ENCODE assay signal across 10 cellular contexts in genomic region chr12:54195736-54196347, GRCh38. TPM values are rescaled to one million over a fixed set of nuclear protein-coding genes. Genes with fewer than 3 reads are reported as not detected.
DNase-seq lines count a peak whose midpoint lies in the region; ATAC-seq, FAIRE-seq and TF ChIP-seq lines count a peak whose summit lies in the region.
"Had no signal": no experiment of that assay in that cellular context is flagged by ENCODE, and none has a peak within 500 bp of the region (broad histone marks: within the 10 kb centered on the region; RNA-seq: fewer than 3 reads in every experiment).

No MANE protein-coding gene starts in this region.

- H3K4me3 Mint-ChIP-seq in brain, result peak overlapping the region in 3 of 5 experiments; percentile 12 to 59 (median 50)
- no peak overlapping the region for H3K4me3 Mint-ChIP-seq in activated T-helper 17 cell treated with anti-CD3 and anti-CD28 coated beads, Interleukin-2, amount 50 U/mL, for 72 hours

- peak overlapping the region in 3 of 5 experiments; percentile 78 to 82 (median 80) for H3K27ac Mint-ChIP-seq in brain
- no peak overlapping the region for H3K27ac Mint-ChIP-seq in activated T-helper 17 cell treated with anti-CD3 and anti-CD28 coated beads, Interleukin-2, amount 50 U/mL, for 72 hours

- H3K4me1 ChIP-seq in neutrophil (ENCODE audit: control insufficient read depth in 1 of 2, insufficient read depth in 1 of 2, low read depth in 1 of 2, low read length in 1 of 2), result peaks cover 48 to 49% of the 10 kb centered on the region in 2 experiments

- DNase-seq in GF-D8 (lab: John Stamatoyannopoulos, UW), result peak; percentile 79
- DNase-seq in NCI-H82 (lab: John Stamatoyannopoulos, UW), result peak; percentile 87
- no peak for DNase-seq in NCI-H2107 treated with DMSO at 0.1 percent for 48 hours (lab: John Stamatoyannopoulos, UW; ENCODE audit: unreplicated experiment)
- DNase-seq in pons (ENCODE audit: low spot score), result no peak
- DNase-seq in GM12892 (ENCODE audit: insufficient read length), result no peak
- DNase-seq: effector memory CD4-positive, alpha-beta T cell had no signal

- peaks cover 4% of the 10 kb centered on the region for H3K27me3 ChIP-seq in neutrophil

- H3K4me1 Mint-ChIP-seq in brain, result peaks cover 49% of the 10 kb centered on the region
- no peaks in the 10 kb centered on the region for H3K4me1 Mint-ChIP-seq in activated T-helper 17 cell treated with anti-CD3 and anti-CD28 coated beads, Interleukin-2, amount 50 U/mL, for 72 hours

- H3K9me3 ChIP-seq in neutrophil, result no peaks in the 10 kb centered on the region

- peak overlapping the region; percentile 57 to 73 for H3K4me3 ChIP-seq in neutrophil (ENCODE audit: low read depth in 1 of 2, low read length in 1 of 2)

- H3K27ac ChIP-seq in neutrophil, result peak overlapping the region; percentile 95

- peaks cover 0 to 19% (median 3%) of the 10 kb centered on the region in 5 experiments for H3K9me3 Mint-ChIP-seq in brain
- H3K9me3 Mint-ChIP-seq in activated T-helper 17 cell treated with anti-CD3 and anti-CD28 coated beads, Interleukin-2, amount 50 U/mL, for 72 hours, result no peaks in the 10 kb centered on the region

- H3K36me3 ChIP-seq in neutrophil, result no peaks in the 10 kb centered on the region

- TF ChIP-seq POLR2A in GM12892 (IDR thresholded peaks at IDR 0.05; ENCODE audit: low read depth, low read length), result no peak

- no peak for FAIRE-seq in GM12892 (lab: Jason Lieb, UNC)

- TF ChIP-seq CTCF in brain (conservative IDR thresholded peaks at IDR 0.05), result no peak
- no peak for TF ChIP-seq CTCF in neutrophil (IDR thresholded peaks at IDR 0.05)

- no peak for ATAC-seq in activated T-helper 17 cell treated with anti-CD3 and anti-CD28 coated beads, Interleukin-2, amount 50 U/mL, for 72 hours (replicated peaks)
- ATAC-seq: Right ventricle myocardium inferior had no signal

- no peaks in the 10 kb centered on the region for H3K36me3 Mint-ChIP-seq in brain
- H3K36me3 Mint-ChIP-seq in activated T-helper 17 cell treated with anti-CD3 and anti-CD28 coated beads, Interleukin-2, amount 50 U/mL, for 72 hours (ENCODE audit: low read depth), result no peaks in the 10 kb centered on the region

- peaks cover 92% of the 10 kb centered on the region for H3K27me3 Mint-ChIP-seq in brain
- peaks cover 55% of the 10 kb centered on the region for H3K27me3 Mint-ChIP-seq in activated T-helper 17 cell treated with anti-CD3 and anti-CD28 coated beads, Interleukin-2, amount 50 U/mL, for 72 hours

RNA-seq across cellular contexts. Expression of gene SMUG1, which starts 7.1 kb away (rescaled TPM):
- polyA plus RNA-seq in brain (ENCODE audit: insufficient read depth, low read depth, low replicate concordance), result 28.9 TPM
- 10 to 100 TPM; 24.2 to 28.7 TPM for total RNA-seq in activated T-helper 17 cell treated with anti-CD3 and anti-CD28 coated beads, Interleukin-2, amount 50 U/mL, for 72 hours
- polyA plus RNA-seq in GM12892 (2012; ENCODE audit: missing spikeins), result 29.7 TPM

Comparison
In these comparisons a context has a peak if more than half of its experiments do, and no peak if none do; other contexts are left out.
1. DNase-seq: peak in GF-D8 (single experiment) and NCI-H82 (single experiment); none in NCI-H2107 treated with DMSO at 0.1 percent for 48 hours (single experiment), pons (single experiment) and GM12892 (single experiment).